ENCODE assay signal across 8 cellular contexts in the genomic region with DNA sequence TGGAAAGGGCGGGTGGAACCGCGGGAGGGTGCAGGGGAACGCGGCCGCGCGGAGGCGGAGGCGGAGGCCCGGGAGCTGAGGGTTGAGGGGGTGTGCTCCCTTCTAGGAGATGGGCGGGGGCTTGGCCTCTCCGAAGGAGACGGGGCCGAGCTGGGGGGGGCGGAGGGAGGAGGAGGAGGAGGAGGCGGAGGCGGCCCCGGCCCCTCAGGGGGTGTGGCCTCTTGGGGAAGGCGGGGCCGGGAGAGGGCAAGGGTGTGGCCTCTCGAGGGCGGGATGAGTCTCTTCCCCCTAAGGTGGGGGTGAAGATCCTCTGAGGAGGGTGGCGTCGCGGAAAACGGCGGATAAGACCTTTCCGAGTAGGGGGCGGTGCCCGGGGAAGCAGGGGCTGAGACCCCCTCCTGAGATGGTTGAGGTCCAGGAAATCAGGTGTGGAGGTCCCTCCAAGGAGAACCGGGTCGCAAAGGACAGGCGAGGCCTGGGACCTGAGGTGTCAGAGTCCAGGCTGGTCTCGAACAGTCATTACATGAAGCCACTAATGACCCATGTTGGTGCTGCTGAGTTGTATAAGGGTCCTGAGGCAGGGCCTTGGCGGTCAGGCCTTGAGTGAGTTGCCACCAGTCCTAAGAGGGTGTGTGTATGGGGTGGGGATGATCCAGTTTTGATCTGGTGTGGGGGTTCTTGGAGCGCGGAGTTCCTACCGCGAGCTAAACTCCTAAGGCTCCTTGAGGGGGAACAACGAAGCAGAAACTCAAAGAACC.
DNase-seq lines count a peak whose midpoint lies in the region; ATAC-seq and TF ChIP-seq lines count a peak whose summit lies in the region.

No MANE protein-coding gene starts in this region.

- H3K4me3 ChIP-seq in AG04449 (ENCODE audit: low read depth, low read length): peak overlapping the region; percentile 97

- CTCF ChIA-PET in AG04449 (lab: Yijun Ruan, JAX): interaction anchor here (0.9 to 6.7 kb wide), 8 partner anchors 11 to 272 kb away, joined by 3 to 95 read pairs (median 8); partner anchors contain the start of genes DALRD3, NDUFAF3 and P4HTM

- no peak for TF ChIP-seq CTCF in AG04449 (IDR thresholded peaks at IDR 0.05; ENCODE audit: insufficient read depth, low read length, missing control alignments)

- DNase-seq in AG04449 (ENCODE audit: low read depth, low spot score) (no peak), NCI-H82 (lab: John Stamatoyannopoulos, UW) (peak; percentile 93), medulla oblongata (ENCODE audit: extremely low spot score) (peak; percentile 86)
- peak; percentile 92 for DNase-seq in activated CD8-positive, alpha-beta memory T cell treated with anti-CD3 and anti-CD28 coated beads for 24 hours
- peak; percentile 85 for DNase-seq in effector CD8-positive, alpha-beta T cell (lab: John Stamatoyannopoulos, UW)
- peak; percentile 80 for DNase-seq in stimulated activated CD8-positive, alpha-beta memory T cell treated with anti-CD3 and anti-CD28 coated beads, Interleukin-12 subunit alpha, Interleukin-12 subunit beta, amount 100 ng/mL, for 4 hours (ENCODE audit: low read depth)

- POLR2A ChIA-PET in AG04449 (lab: Yijun Ruan, JAX): interaction anchor here (0.6 to 3.8 kb wide), 12 partner anchors 9 to 137 kb away, joined by 3 to 70 read pairs (median 8); partner anchors contain the start of genes ARIH2, DALRD3, IMPDH2 and NDUFAF3

- peak; percentile 37 for ATAC-seq in GM18868 (IDR thresholded peaks at IDR 0.05; ENCODE audit: unreplicated experiment)
- ATAC-seq in HG03108 (IDR thresholded peaks at IDR 0.05; ENCODE audit: unreplicated experiment): peak; percentile 37
